Comparison of ENCODE assay signal across 1 cellular context in genomic region chr3:155744626-155745324, GRCh38.
A peak's percentile ranks its signal among the peaks of the same experiment; 100 is the strongest.
TF ChIP-seq lines count a peak whose summit lies in the region.

A gene with protein sequence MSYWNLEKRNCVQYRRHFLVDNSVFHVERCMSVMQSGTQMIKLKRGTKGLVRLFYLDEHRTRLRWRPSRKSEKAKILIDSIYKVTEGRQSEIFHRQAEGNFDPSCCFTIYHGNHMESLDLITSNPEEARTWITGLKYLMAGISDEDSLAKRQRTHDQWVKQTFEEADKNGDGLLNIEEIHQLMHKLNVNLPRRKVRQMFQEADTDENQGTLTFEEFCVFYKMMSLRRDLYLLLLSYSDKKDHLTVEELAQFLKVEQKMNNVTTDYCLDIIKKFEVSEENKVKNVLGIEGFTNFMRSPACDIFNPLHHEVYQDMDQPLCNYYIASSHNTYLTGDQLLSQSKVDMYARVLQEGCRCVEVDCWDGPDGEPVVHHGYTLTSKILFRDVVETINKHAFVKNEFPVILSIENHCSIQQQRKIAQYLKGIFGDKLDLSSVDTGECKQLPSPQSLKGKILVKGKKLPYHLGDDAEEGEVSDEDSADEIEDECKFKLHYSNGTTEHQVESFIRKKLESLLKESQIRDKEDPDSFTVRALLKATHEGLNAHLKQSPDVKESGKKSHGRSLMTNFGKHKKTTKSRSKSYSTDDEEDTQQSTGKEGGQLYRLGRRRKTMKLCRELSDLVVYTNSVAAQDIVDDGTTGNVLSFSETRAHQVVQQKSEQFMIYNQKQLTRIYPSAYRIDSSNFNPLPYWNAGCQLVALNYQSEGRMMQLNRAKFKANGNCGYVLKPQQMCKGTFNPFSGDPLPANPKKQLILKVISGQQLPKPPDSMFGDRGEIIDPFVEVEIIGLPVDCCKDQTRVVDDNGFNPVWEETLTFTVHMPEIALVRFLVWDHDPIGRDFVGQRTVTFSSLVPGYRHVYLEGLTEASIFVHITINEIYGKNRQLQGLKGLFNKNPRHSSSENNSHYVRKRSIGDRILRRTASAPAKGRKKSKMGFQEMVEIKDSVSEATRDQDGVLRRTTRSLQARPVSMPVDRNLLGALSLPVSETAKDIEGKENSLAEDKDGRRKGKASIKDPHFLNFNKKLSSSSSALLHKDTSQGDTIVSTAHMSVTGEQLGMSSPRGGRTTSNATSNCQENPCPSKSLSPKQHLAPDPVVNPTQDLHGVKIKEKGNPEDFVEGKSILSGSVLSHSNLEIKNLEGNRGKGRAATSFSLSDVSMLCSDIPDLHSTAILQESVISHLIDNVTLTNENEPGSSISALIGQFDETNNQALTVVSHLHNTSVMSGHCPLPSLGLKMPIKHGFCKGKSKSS (N-terminal part only) (minus strand): TSS chr3:155745071. CDS start chr3:155704224, 40,847 bp downstream.

TF ChIP-seq in HEK293, 187 proteins besides CTCF, POLR2A, EP300 and RAD21 (continued from another document):
- peak; percentile 48; the same call in 1 of the 2 replicates for TF ChIP-seq ZNF18 (tag by site-specific recombination; IDR thresholded peaks at IDR 0.05)
- TF ChIP-seq, protein P1, sequence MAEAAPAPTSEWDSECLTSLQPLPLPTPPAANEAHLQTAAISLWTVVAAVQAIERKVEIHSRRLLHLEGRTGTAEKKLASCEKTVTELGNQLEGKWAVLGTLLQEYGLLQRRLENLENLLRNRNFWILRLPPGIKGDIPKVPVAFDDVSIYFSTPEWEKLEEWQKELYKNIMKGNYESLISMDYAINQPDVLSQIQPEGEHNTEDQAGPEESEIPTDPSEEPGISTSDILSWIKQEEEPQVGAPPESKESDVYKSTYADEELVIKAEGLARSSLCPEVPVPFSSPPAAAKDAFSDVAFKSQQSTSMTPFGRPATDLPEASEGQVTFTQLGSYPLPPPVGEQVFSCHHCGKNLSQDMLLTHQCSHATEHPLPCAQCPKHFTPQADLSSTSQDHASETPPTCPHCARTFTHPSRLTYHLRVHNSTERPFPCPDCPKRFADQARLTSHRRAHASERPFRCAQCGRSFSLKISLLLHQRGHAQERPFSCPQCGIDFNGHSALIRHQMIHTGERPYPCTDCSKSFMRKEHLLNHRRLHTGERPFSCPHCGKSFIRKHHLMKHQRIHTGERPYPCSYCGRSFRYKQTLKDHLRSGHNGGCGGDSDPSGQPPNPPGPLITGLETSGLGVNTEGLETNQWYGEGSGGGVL (tag by site-specific recombination; IDR thresholded peaks at IDR 0.05): peak; percentile 75
- TF ChIP-seq, protein P2, sequence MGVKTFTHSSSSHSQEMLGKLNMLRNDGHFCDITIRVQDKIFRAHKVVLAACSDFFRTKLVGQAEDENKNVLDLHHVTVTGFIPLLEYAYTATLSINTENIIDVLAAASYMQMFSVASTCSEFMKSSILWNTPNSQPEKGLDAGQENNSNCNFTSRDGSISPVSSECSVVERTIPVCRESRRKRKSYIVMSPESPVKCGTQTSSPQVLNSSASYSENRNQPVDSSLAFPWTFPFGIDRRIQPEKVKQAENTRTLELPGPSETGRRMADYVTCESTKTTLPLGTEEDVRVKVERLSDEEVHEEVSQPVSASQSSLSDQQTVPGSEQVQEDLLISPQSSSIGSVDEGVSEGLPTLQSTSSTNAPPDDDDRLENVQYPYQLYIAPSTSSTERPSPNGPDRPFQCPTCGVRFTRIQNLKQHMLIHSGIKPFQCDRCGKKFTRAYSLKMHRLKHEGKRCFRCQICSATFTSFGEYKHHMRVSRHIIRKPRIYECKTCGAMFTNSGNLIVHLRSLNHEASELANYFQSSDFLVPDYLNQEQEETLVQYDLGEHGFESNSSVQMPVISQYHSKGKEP (tag by site-specific recombination; IDR thresholded peaks at IDR 0.05): no peak
- TF ChIP-seq ZBTB8A (tag by site-specific recombination; IDR thresholded peaks at IDR 0.05): peak; percentile 52
- TF ChIP-seq, protein P3, sequence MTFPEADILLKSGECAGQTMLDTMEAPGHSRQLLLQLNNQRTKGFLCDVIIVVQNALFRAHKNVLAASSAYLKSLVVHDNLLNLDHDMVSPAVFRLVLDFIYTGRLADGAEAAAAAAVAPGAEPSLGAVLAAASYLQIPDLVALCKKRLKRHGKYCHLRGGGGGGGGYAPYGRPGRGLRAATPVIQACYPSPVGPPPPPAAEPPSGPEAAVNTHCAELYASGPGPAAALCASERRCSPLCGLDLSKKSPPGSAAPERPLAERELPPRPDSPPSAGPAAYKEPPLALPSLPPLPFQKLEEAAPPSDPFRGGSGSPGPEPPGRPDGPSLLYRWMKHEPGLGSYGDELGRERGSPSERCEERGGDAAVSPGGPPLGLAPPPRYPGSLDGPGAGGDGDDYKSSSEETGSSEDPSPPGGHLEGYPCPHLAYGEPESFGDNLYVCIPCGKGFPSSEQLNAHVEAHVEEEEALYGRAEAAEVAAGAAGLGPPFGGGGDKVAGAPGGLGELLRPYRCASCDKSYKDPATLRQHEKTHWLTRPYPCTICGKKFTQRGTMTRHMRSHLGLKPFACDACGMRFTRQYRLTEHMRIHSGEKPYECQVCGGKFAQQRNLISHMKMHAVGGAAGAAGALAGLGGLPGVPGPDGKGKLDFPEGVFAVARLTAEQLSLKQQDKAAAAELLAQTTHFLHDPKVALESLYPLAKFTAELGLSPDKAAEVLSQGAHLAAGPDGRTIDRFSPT (tag by site-specific recombination; IDR thresholded peaks at IDR 0.05): no peak
- TF ChIP-seq ZNF341 (tag by site-specific recombination; IDR thresholded peaks at IDR 0.05; ENCODE audit: low read depth): peak; percentile 81
- peak; percentile 58; the same call in 1 of the 2 replicates for TF ChIP-seq KLF8 (tag by site-specific recombination; IDR thresholded peaks at IDR 0.05)
- no peak for TF ChIP-seq ZNF48 (tag by site-specific recombination; IDR thresholded peaks at IDR 0.05)
- peak; percentile 65; the same call in 1 of the 2 replicates for TF ChIP-seq ZBTB20 (tag by site-specific recombination; IDR thresholded peaks at IDR 0.05)
- no peak for TF ChIP-seq ZNF596 (tag by site-specific recombination; IDR thresholded peaks at IDR 0.05)
- peak; percentile 51 for TF ChIP-seq PATZ1 (tag by site-specific recombination; IDR thresholded peaks at IDR 0.05)
- no peak for TF ChIP-seq ZNF132 (tag by site-specific recombination; IDR thresholded peaks at IDR 0.05; ENCODE audit: borderline replicate concordance)
- TF ChIP-seq TRIM28 (IDR thresholded peaks at IDR 0.05; ENCODE audit: borderline replicate concordance, low read length): 0 out of 2 replicates have a peak, but pooled peaks have one; percentile 27
- TF ChIP-seq ZNF473 (tag by site-specific recombination; IDR thresholded peaks at IDR 0.05): no peak
- no peak for TF ChIP-seq KLF10 (tag by site-specific recombination; IDR thresholded peaks at IDR 0.05)
- TF ChIP-seq ZBTB26 (tag by site-specific recombination; optimal IDR thresholded peaks at IDR 0.05): peak; percentile 21
- no peak for TF ChIP-seq ELK4 (IDR thresholded peaks at IDR 0.05; ENCODE audit: borderline replicate concordance, low read depth, low read length)
- peak; percentile 78 for TF ChIP-seq ZNF335 (tag by site-specific recombination; conservative IDR thresholded peaks at IDR 0.05)
- TF ChIP-seq YY1 (tag by site-specific recombination; IDR thresholded peaks at IDR 0.05): peak; percentile 42; the same call in 1 of the 2 replicates
- TF ChIP-seq BCL11B (tag by site-specific recombination; IDR thresholded peaks at IDR 0.05; ENCODE audit: low read depth): no peak
- TF ChIP-seq SP7 (tag by site-specific recombination; IDR thresholded peaks at IDR 0.05): peak; percentile 38; the same call in 1 of the 2 replicates
- TF ChIP-seq ZNF777 (tag by site-specific recombination; IDR thresholded peaks at IDR 0.05; ENCODE audit: borderline replicate concordance): no peak
- no peak for TF ChIP-seq ZNF707 (tag by site-specific recombination; IDR thresholded peaks at IDR 0.05)
- no peak for TF ChIP-seq ZNF354C (tag by site-specific recombination; IDR thresholded peaks at IDR 0.05; ENCODE audit: borderline replicate concordance, low read depth)
- 0 out of 2 replicates have a peak, but pooled peaks have one; percentile 19 for TF ChIP-seq ZEB2 (tag by site-specific recombination; IDR thresholded peaks at IDR 0.05)
